34 cellular contexts compared by ENCODE assay signal in the genomic region with DNA sequence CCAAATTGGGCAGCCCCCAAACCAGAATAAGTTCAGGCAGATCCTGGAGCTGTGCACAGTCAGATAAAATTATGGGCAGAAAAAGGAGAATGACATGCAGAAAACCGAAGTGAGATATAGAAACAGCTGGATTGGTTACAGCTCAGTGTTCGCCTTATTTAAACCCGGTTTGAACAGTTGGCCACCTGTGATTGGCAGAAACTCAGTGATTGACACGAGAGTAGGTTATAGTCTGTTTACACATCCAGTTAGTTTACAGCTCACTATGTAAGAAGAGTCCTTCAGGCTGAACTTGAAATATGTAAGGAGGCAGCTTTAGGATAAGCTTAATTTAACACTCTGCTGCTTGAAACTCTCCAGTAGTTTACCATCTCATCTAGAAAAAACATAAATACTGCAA.
"Had no signal": no experiment of that assay in that cellular context is flagged by ENCODE, and none has a peak within 500 bp of the region (broad histone marks: within the 10 kb centered on the region; RNA-seq: fewer than 3 reads in every experiment).

No MANE protein-coding gene starts in this region.

- H3K4me1 ChIP-seq: adrenal gland, body of pancreas, breast epithelium had no signal

- H3K27ac ChIP-seq: adrenal gland, body of pancreas, brain microvascular endothelial cell, breast epithelium, VCaP had no signal

- ATAC-seq: activated CD8-positive, alpha-beta T cell treated with anti-CD3 and anti-CD28 coated beads for 36 hours; activated naive CD4-positive, alpha-beta T cell treated with anti-CD3 and anti-CD28 coated beads, Interleukin-2, amount 50 U/mL, for 72 hours; activated T-cell treated with anti-CD3 and anti-CD28 coated beads, Interleukin-2, amount 50 U/mL, for 4 hours; activated T-cell treated with anti-CD3 and anti-CD28 coated beads, Interleukin-2, amount 50 U/mL, for 72 hours; activated T-helper 17 cell treated with anti-CD3 and anti-CD28 coated beads, Interleukin-2, amount 50 U/mL, for 72 hours; body of pancreas had no signal

- DNase-seq: activated B cell treated with CpG ODN at 0.5 μM for 24 hours; activated CD4-positive, alpha-beta memory T cell treated with anti-CD3 and anti-CD28 coated beads for 36 hours; activated CD4-positive, alpha-beta T cell treated with anti-CD3 and anti-CD28 coated beads for 4 hours; activated CD4-positive, alpha-beta T cell treated with anti-CD3 and anti-CD28 coated beads, Interleukin-2, amount 10 ng/mL, durations not matched to agents 24 days and 14 days; activated CD4-positive, alpha-beta T cell treated with anti-CD3 and anti-CD28 coated beads, Interleukin-2, amount 50 U/mL, for 1 hour; activated CD4-positive, alpha-beta T cell treated with anti-CD3 and anti-CD28 coated beads, Interleukin-2, amount 50 U/mL, for 4 hours; activated CD4-positive, CD25-positive, alpha-beta regulatory T cell treated with anti-CD3 and anti-CD28 coated beads, Interleukin-2, amount 50 U/mL, for 72 hours; activated CD8-positive, alpha-beta memory T cell treated with anti-CD3 and anti-CD28 coated beads, Interleukin-2, amount 50 U/mL, for 4 hours; activated CD8-positive, alpha-beta T cell treated with anti-CD3 and anti-CD28 coated beads for 36 hours; activated effector memory CD4-positive, alpha-beta T cell treated with anti-CD3 and anti-CD28 coated beads, Interleukin-2, amount 50 U/mL, for 16 hours; activated gamma-delta T cell treated with Interleukin-2 at 50 U/mL for 16 hours; activated naive CD4-positive, alpha-beta T cell; activated naive CD4-positive, alpha-beta T cell treated with anti-CD3 and anti-CD28 coated beads for 36 hours; activated naive CD4-positive, alpha-beta T cell treated with anti-CD3 and anti-CD28 coated beads, Interleukin-2, amount 50 U/mL, for 16 hours; activated naive CD8-positive, alpha-beta T cell treated with anti-CD3 and anti-CD28 coated beads for 36 hours; activated T-cell treated with anti-CD3 and anti-CD28 coated beads for 4 hours; activated T-cell treated with anti-CD3 and anti-CD28 coated beads, Interleukin-2, amount 50 U/mL, for 1 hour; activated T-cell treated with anti-CD3 and anti-CD28 coated beads, Interleukin-2, amount 50 U/mL, for 4 hours; activated T-cell treated with anti-CD3 and anti-CD28 coated beads, Interleukin-2, amount 50 U/mL, for 72 hours; adrenal gland; amniotic stem cell; aorta; body of pancreas; brain microvascular endothelial cell; central memory CD4-positive, alpha-beta T cell; T-helper 1 cell; T-helper 2 cell; T-helper 9 cell had no signal

- H3K36me3 ChIP-seq: adrenal gland, brain microvascular endothelial cell, breast epithelium had no signal

- FAIRE-seq: astrocyte, TTC549 had no signal

- H3K4me3 ChIP-seq: adrenal gland, body of pancreas, breast epithelium had no signal

- H3K27me3 ChIP-seq: adrenal gland, body of pancreas, brain microvascular endothelial cell, breast epithelium had no signal

- H3K9me3 ChIP-seq: adrenal gland, body of pancreas, breast epithelium had no signal
